Comparison of ENCODE assay signal across 16 cellular contexts in genomic region chr6:44416103-44416502, GRCh38. TPM values are rescaled to one million over a fixed set of nuclear protein-coding genes. Genes with fewer than 3 reads are reported as not detected.
DNase-seq lines count a peak whose midpoint lies in the region; ATAC-seq, FAIRE-seq and TF ChIP-seq lines count a peak whose summit lies in the region.
"Had no signal": no experiment of that assay in that cellular context is flagged by ENCODE, and none has a peak within 500 bp of the region (broad histone marks: within the 10 kb centered on the region; RNA-seq: fewer than 3 reads in every experiment).

No MANE protein-coding gene starts in this region.

- H3K9ac ChIP-seq in HCT116 (ENCODE audit: low read length) (no peak overlapping the region), mesenchymal stem cell (ENCODE audit: low read length) (no peak overlapping the region)

- peak; percentile 57; the same call in 1 of the 2 replicates for ATAC-seq in HCT116
- no peak for ATAC-seq in HG03025 (IDR thresholded peaks at IDR 0.05; ENCODE audit: low FRiP score, unreplicated experiment)

- POLR2A ChIA-PET in HCT116 (lab: Charles Lee), result no interaction called here

- TF ChIP-seq POLR2A in HCT116 (IDR thresholded peaks at IDR 0.05; ENCODE audit: borderline replicate concordance, extremely low read depth, insufficient read depth, insufficient read length), result no peak

- H3K36me3 ChIP-seq in HCT116 (ENCODE audit: control insufficient read depth in 1 of 2, insufficient read depth in 2 of 2, low read length in 2 of 2) (peaks cover 15 to 29% of the 10 kb centered on the region in 2 experiments), bronchial epithelial cell (ENCODE audit: control insufficient read depth, insufficient read depth, low read length) (peaks cover 8% of the 10 kb centered on the region), mesenchymal stem cell (ENCODE audit: control insufficient read depth in 1 of 2, insufficient read depth in 2 of 2, low read depth in 1 of 2, low read length in 2 of 2) (peaks cover 23 to 67% of the 10 kb centered on the region in 2 experiments)

- peaks cover 2 to 20% of the 10 kb centered on the region in 2 experiments; a peak in 2 of 4 replicates for H3K4me1 ChIP-seq in HCT116 (ENCODE audit: control insufficient read depth in 1 of 2, insufficient read depth in 2 of 2, low read length in 2 of 2)
- H3K4me1 ChIP-seq in mesenchymal stem cell (ENCODE audit: control insufficient read depth, insufficient read depth, low read depth, low read length), result peaks cover 7% of the 10 kb centered on the region

- H3K79me1 ChIP-seq in mesenchymal stem cell (replicated peaks; ENCODE audit: low read length, poor library complexity, severe bottlenecking), result peaks cover 29% of the 10 kb centered on the region

- H2AFZ ChIP-seq in HCT116 (ENCODE audit: low read depth, low read length, poor library complexity, severe bottlenecking) (no peak overlapping the region), mesenchymal stem cell (ENCODE audit: low read depth, low read length) (no peak overlapping the region)

- H3K18ac ChIP-seq in mesenchymal stem cell (ENCODE audit: low read depth in 1 of 2, low read length in 2 of 2), result no peak overlapping the region

- peaks cover 67% of the 10 kb centered on the region for H3K79me2 ChIP-seq in HCT116 (ENCODE audit: insufficient read depth, low read length)

- no peak for TF ChIP-seq CTCF in AG10803 (conservative IDR thresholded peaks at IDR 0.05; ENCODE audit: low read length)
- no peak for TF ChIP-seq CTCF in HCT116 (IDR thresholded peaks at IDR 0.05 in 2 of 3, conservative IDR thresholded peaks at IDR 0.05 in 1 of 3; ENCODE audit: borderline replicate concordance in 1 of 3, insufficient read depth in 1 of 3, low read depth in 2 of 3, low read length in 2 of 3)
- TF ChIP-seq CTCF in bronchial epithelial cell (IDR thresholded peaks at IDR 0.05; ENCODE audit: insufficient read depth, low read length, severe bottlenecking), result no peak
- TF ChIP-seq CTCF in CD14-positive monocyte (IDR thresholded peaks at IDR 0.05), result no peak
- no peak for TF ChIP-seq CTCF in GM20000 (IDR thresholded peaks at IDR 0.05; ENCODE audit: extremely low read depth, missing control alignments)

- no peak overlapping the region for H3K23ac ChIP-seq in mesenchymal stem cell (ENCODE audit: low read length in 2 of 2)

- no peak overlapping the region for H3K4me3 Mint-ChIP-seq in CD14-positive monocyte
- H3K4me3 Mint-ChIP-seq: nephron, T-cell had no signal

- H3K27me3 Mint-ChIP-seq in CD14-positive monocyte (ENCODE audit: low read depth in 3 of 3), result peaks cover 0 to 2% (median 0%) of the 10 kb centered on the region in 3 donors
- H3K27me3 Mint-ChIP-seq: T-cell had no signal

- peak overlapping the region; percentile 32; the same call in 1 of the 2 replicates for H3K4me2 ChIP-seq in HCT116 (ENCODE audit: low read length)
- H3K4me2 ChIP-seq in mesenchymal stem cell (ENCODE audit: low read length, poor library complexity, severe bottlenecking), result no peak overlapping the region

- H3K27me3 ChIP-seq in HCT116 (ENCODE audit: insufficient read depth, low read length) (no peaks in the 10 kb centered on the region), bronchial epithelial cell (ENCODE audit: control insufficient read depth, insufficient read depth, low read length) (no peaks in the 10 kb centered on the region), mesenchymal stem cell (ENCODE audit: control insufficient read depth in 1 of 2, insufficient read depth in 1 of 2, low read length in 2 of 2) (no peaks in the 10 kb centered on the region)

- CTCF ChIA-PET in HCT116 (lab: Charles Lee), result no interaction called here

- no peak overlapping the region for H2BK120ac ChIP-seq in mesenchymal stem cell (ENCODE audit: low read depth, low read length)

- no peak overlapping the region for H2BK12ac ChIP-seq in mesenchymal stem cell (ENCODE audit: low read length in 2 of 2)

- no peaks in the 10 kb centered on the region for H3K4me1 Mint-ChIP-seq in CD14-positive monocyte
- H3K4me1 Mint-ChIP-seq: nephron had no signal

- no peak overlapping the region for H2BK5ac ChIP-seq in mesenchymal stem cell (ENCODE audit: low read depth, low read length, poor library complexity, severe bottlenecking)

- DNase-seq in AG10803 (ENCODE audit: low read depth) (peak; percentile 38), HCT116 (ENCODE audit: low read depth, low spot score) (no peak), bronchial epithelial cell (ENCODE audit: low read depth) (peak; percentile 41), mesenchymal stem cell (peak; percentile 68), CD14-positive monocyte (ENCODE audit: low spot score) (no peak), NCI-H146 treated with DMSO at 0.1 percent for 48 hours (lab: John Stamatoyannopoulos, UW; ENCODE audit: unreplicated experiment) (no peak), GM20000 (ENCODE audit: low spot score) (no peak)
- DNase-seq: cerebellar nuclear complex; DMS 273 treated with DMSO at 0.1 percent for 48 hours; hypothalamus; NCI-H524; stimulated activated CD4-positive, alpha-beta T cell treated with anti-CD3 and anti-CD28 coated beads, Interleukin-4, amount 100 ng/mL, for 4 hours had no signal

- H4K91ac ChIP-seq in mesenchymal stem cell (ENCODE audit: low read length), result no peak overlapping the region

- H4K20me1 ChIP-seq in HCT116 (ENCODE audit: insufficient read depth), result peaks cover 6% of the 10 kb centered on the region; the same call in 1 of the 2 replicates

- H3K9me3 ChIP-seq in HCT116 (ENCODE audit: control insufficient read depth in 1 of 2, insufficient read depth in 1 of 2, low read depth in 1 of 2, low read length in 2 of 2) (no peaks in the 10 kb centered on the region), mesenchymal stem cell (ENCODE audit: control insufficient read depth, low read length) (no peaks in the 10 kb centered on the region)
- H3K9me3 ChIP-seq: thoracic aorta had no signal

- H2AK5ac ChIP-seq in mesenchymal stem cell (ENCODE audit: low read length, severe bottlenecking), result no peak overlapping the region

- peaks cover 0 to 2% (median 0%) of the 10 kb centered on the region in 7 donors for H3K9me3 Mint-ChIP-seq in CD14-positive monocyte
- H3K9me3 Mint-ChIP-seq: T-cell had no signal

- peak overlapping the region in 1 of 2 experiments; percentile 61 for H3K14ac ChIP-seq in mesenchymal stem cell (ENCODE audit: low read length in 2 of 2)

- intact Hi-C loops in HCT116 (cut with micrococcal nuclease), result no loop called here
- intact Hi-C loops in CD14-positive monocyte (cut with micrococcal nuclease), result no loop called here

- no peak for FAIRE-seq in bronchial epithelial cell (lab: Jason Lieb, UNC)

- peaks cover 76 to 86% of the 10 kb centered on the region in 2 donors for H3K36me3 Mint-ChIP-seq in CD14-positive monocyte

- no peak overlapping the region for H2BK15ac ChIP-seq in mesenchymal stem cell (ENCODE audit: low read depth, poor library complexity, severe bottlenecking)

- H3K4me3 ChIP-seq in AG10803 (ENCODE audit: low read length) (no peak overlapping the region), HCT116 (replicated peaks in 1 of 2; ENCODE audit: low read depth in 1 of 2, low read length in 2 of 2) (no peak overlapping the region), bronchial epithelial cell (ENCODE audit: low read depth, low read length) (no peak overlapping the region), mesenchymal stem cell (ENCODE audit: insufficient read depth in 1 of 2, low read depth in 1 of 2, low read length in 2 of 2) (no peak overlapping the region)
- H3K4me3 ChIP-seq: thoracic aorta had no signal

- peak overlapping the region in 3 of 7 donors; percentile 31 to 81 (median 65) for H3K27ac Mint-ChIP-seq in CD14-positive monocyte
- H3K27ac Mint-ChIP-seq: nephron had no signal

- no peak overlapping the region for H4K8ac ChIP-seq in mesenchymal stem cell (ENCODE audit: low read length)

- TF ChIP-seq RAD21 in HCT116 (IDR thresholded peaks at IDR 0.05; ENCODE audit: low read depth), result no peak

- no peak overlapping the region for H3K27ac ChIP-seq in HCT116 (ENCODE audit: low read depth, low read length)
- H3K27ac ChIP-seq in mesenchymal stem cell (ENCODE audit: low read length, poor library complexity, severe bottlenecking), result peak overlapping the region; percentile 4
- H3K27ac ChIP-seq: thoracic aorta had no signal

- no peak overlapping the region for H3K4ac ChIP-seq in mesenchymal stem cell (ENCODE audit: low read depth in 1 of 2, low read length in 2 of 2)

- no peaks in the 10 kb centered on the region for H3K9me2 ChIP-seq in HCT116 (ENCODE audit: insufficient read depth)

- no TSS peak for BruUV-seq in HCT116 (replicated peaks; lab: Mats Ljungman, UMichigan)

- RAD21 ChIA-PET in HCT116 (lab: Charles Lee; ENCODE audit: low non-redundant PET in 1 of 2, low total read pairs in 2 of 2, uncharacterized antibody in 2 of 2, unreplicated experiment in 2 of 2), result no interaction called here

TF ChIP-seq in HCT116, 20 proteins besides CTCF, POLR2A, EP300 and RAD21 (continues in another document):
- TF ChIP-seq ZNF274 (IDR thresholded peaks at IDR 0.05; ENCODE audit: low read depth, low read length), result no peak
- no peak for TF ChIP-seq POLR2AphosphoS5 (IDR thresholded peaks at IDR 0.05; ENCODE audit: low read depth, low read length)
- no peak for TF ChIP-seq ZBTB33 (IDR thresholded peaks at IDR 0.05; ENCODE audit: extremely low read depth, insufficient replicate concordance, low read length)
- no peak for TF ChIP-seq JUND (IDR thresholded peaks at IDR 0.05)
- TF ChIP-seq FOSL1 (IDR thresholded peaks at IDR 0.05; ENCODE audit: low read depth), result no peak
- no peak for TF ChIP-seq CBX3 (IDR thresholded peaks at IDR 0.05; ENCODE audit: low read depth)
- TF ChIP-seq CEBPB (IDR thresholded peaks at IDR 0.05; ENCODE audit: low read depth), result no peak
- no peak for TF ChIP-seq TCF7L2 (IDR thresholded peaks at IDR 0.05; ENCODE audit: borderline replicate concordance, extremely low read depth, insufficient read depth, insufficient read length)

RNA-seq across cellular contexts. Expression of gene CDC5L, which starts 28.6 kb away (rescaled TPM):
- total RNA-seq in HCT116 (2021; ENCODE audit: unreplicated experiment) (24.6 TPM), bronchial epithelial cell (16.8 and 18.9 TPM in 2 replicates)
- polyA plus RNA-seq in HCT116 (2012), result 7.6 and 11.4 TPM in 2 replicates
- polyA plus RNA-seq in mesenchymal stem cell (2013, experiment 1 of 2), result 13.4 TPM
- 13.8 TPM for polyA plus RNA-seq in mesenchymal stem cell (2013, experiment 2 of 2)
- polyA plus RNA-seq in CD14-positive monocyte, result 10 to 100 TPM in 1 of 2 donors, 1 to 10 TPM in 1; 7.4 to 10.2 TPM

Comparison
In these comparisons a context has a peak if more than half of its experiments do, and no peak if none do; other contexts are left out.
1. DNase-seq: peak in AG10803 (single experiment), bronchial epithelial cell (single experiment) and mesenchymal stem cell (single experiment); none in HCT116 (single experiment), CD14-positive monocyte (single experiment), NCI-H146 treated with DMSO at 0.1 percent for 48 hours (single experiment) and GM20000 (single experiment).